26 cellular contexts compared by ENCODE assay signal in the genomic region with DNA sequence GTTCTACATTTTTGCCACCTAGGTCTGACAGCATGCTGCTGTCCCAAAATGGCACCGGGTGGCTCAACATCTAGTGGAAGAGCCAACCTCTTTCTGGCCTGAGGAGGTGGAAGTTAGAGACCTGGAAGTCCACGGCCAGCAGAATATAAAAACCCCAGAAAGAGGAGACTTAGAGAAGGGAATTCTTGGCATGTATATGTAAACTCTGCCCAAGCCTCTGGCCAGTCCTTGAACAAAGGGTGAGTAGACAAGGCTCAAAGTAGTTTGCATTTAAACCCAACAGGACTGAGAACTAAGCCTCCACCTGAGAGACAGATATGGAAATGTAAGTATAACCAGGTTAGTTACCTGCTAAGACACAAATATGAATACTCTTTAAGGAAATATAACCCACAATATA.
"Had no signal": no experiment of that assay in that cellular context is flagged by ENCODE, and none has a peak within 500 bp of the region (broad histone marks: within the 10 kb centered on the region; RNA-seq: fewer than 3 reads in every experiment).

No MANE protein-coding gene starts in this region.

- H3K27me3 ChIP-seq: Peyer's patch had no signal

- FAIRE-seq: bronchial epithelial cell had no signal

- H3K27ac ChIP-seq: Peyer's patch, RWPE1, SJSA1 had no signal

- H3K4me1 Mint-ChIP-seq: activated B cell treated with CpG ODN at 0.5 μM for 24 hours; activated CD4-positive, alpha-beta T cell treated with anti-CD3 and anti-CD28 coated beads, Interleukin-2, amount 10 ng/mL, durations not matched to agents 7 days and 5 days; central memory CD8-positive, alpha-beta T cell had no signal

- ATAC-seq: activated T-cell treated with anti-CD3 and anti-CD28 coated beads, Interleukin-2, amount 50 U/mL, for 4 hours had no signal

- H3K9me3 ChIP-seq: MG63, Peyer's patch, SJSA1 had no signal

- H3K9me3 Mint-ChIP-seq: activated CD4-positive, alpha-beta T cell treated with anti-CD3 and anti-CD28 coated beads, Interleukin-2, amount 10 ng/mL, durations not matched to agents 7 days and 5 days had no signal

- H3K36me3 ChIP-seq: MG63, Peyer's patch, SJSA1 had no signal

- H3K27ac Mint-ChIP-seq: activated B cell treated with CpG ODN at 0.5 μM for 24 hours; activated CD4-positive, alpha-beta memory T cell treated with anti-CD3 and anti-CD28 coated beads for 36 hours; activated CD4-positive, alpha-beta T cell treated with anti-CD3 and anti-CD28 coated beads, Interleukin-2, amount 10 ng/mL, durations not matched to agents 7 days and 5 days; activated naive CD4-positive, alpha-beta T cell treated with anti-CD3 and anti-CD28 coated beads for 36 hours; activated naive CD8-positive, alpha-beta T cell treated with anti-CD3 and anti-CD28 coated beads for 36 hours; T-helper 1 cell treated with Interleukin-12 subunit alpha and Interleukin-12 subunit beta and Interleukin-4 antibody, amounts not matched to agents 30 μg/mL and 1 μg/mL, for 36 hours had no signal

- H3K4me3 ChIP-seq: MG63, Peyer's patch, SJSA1 had no signal

- DNase-seq: activated B cell treated with CpG ODN at 0.5 μM for 24 hours; activated CD4-positive, alpha-beta memory T cell treated with anti-CD3 and anti-CD28 coated beads for 36 hours; activated CD4-positive, alpha-beta T cell treated with anti-CD3 and anti-CD28 coated beads for 1 hour; activated CD4-positive, alpha-beta T cell treated with anti-CD3 and anti-CD28 coated beads, Interleukin-2, amount 10 ng/mL, durations not matched to agents 7 days and 5 days; activated CD8-positive, alpha-beta memory T cell treated with anti-CD3 and anti-CD28 coated beads for 24 hours; activated effector memory CD4-positive, alpha-beta T cell treated with anti-CD3 and anti-CD28 coated beads, Interleukin-2, amount 50 U/mL, for 16 hours; activated naive CD4-positive, alpha-beta T cell treated with anti-CD3 and anti-CD28 coated beads for 36 hours; activated naive CD8-positive, alpha-beta T cell treated with anti-CD3 and anti-CD28 coated beads for 36 hours; activated T-cell treated with anti-CD3 and anti-CD28 coated beads, Interleukin-2, amount 50 U/mL, for 4 hours; anterior cingulate cortex; MG63; MV-4-11; NCI-H1092 treated with DMSO at 0.1 percent for 48 hours; NCI-H1417 treated with DMSO at 0.1 percent for 48 hours; NCI-H1694; NCI-H2029; NCI-H510A treated with DMSO at 0.1 percent for 48 hours; NCI-H69; NK-92 treated with Interleukin-12 subunit alpha and Interleukin-12 subunit beta, amount 100 ng/mL, for 24 hours; Peyer's patch; Right ventricle myocardium superior had no signal

- H3K36me3 Mint-ChIP-seq: activated CD4-positive, alpha-beta memory T cell treated with anti-CD3 and anti-CD28 coated beads for 36 hours; activated naive CD8-positive, alpha-beta T cell treated with anti-CD3 and anti-CD28 coated beads for 36 hours had no signal

- H3K27me3 Mint-ChIP-seq: activated B cell treated with CpG ODN at 0.5 μM for 24 hours; activated CD4-positive, alpha-beta memory T cell treated with anti-CD3 and anti-CD28 coated beads for 36 hours; activated CD4-positive, alpha-beta T cell treated with anti-CD3 and anti-CD28 coated beads, Interleukin-2, amount 10 ng/mL, durations not matched to agents 7 days and 5 days had no signal

- H3K4me3 Mint-ChIP-seq: activated B cell treated with CpG ODN at 0.5 μM for 24 hours; activated CD4-positive, alpha-beta memory T cell treated with anti-CD3 and anti-CD28 coated beads for 36 hours; activated CD4-positive, alpha-beta T cell treated with anti-CD3 and anti-CD28 coated beads, Interleukin-2, amount 10 ng/mL, durations not matched to agents 7 days and 5 days; activated naive CD4-positive, alpha-beta T cell treated with anti-CD3 and anti-CD28 coated beads for 36 hours; activated naive CD8-positive, alpha-beta T cell treated with anti-CD3 and anti-CD28 coated beads for 36 hours; activated T-cell treated with anti-CD3 and anti-CD28 coated beads, Interleukin-2, amount 50 U/mL, for 4 hours; central memory CD8-positive, alpha-beta T cell; T-helper 1 cell treated with Interleukin-12 subunit alpha and Interleukin-12 subunit beta and Interleukin-4 antibody, amounts not matched to agents 30 μg/mL and 1 μg/mL, for 36 hours had no signal

- H3K4me1 ChIP-seq: Peyer's patch, SJSA1 had no signal
